ENCODE assay signal across 8 cellular contexts in genomic region chr17:16215002-16215272, GRCh38. TPM values are rescaled to one million over a fixed set of nuclear protein-coding genes. Genes with fewer than 3 reads are reported as not detected.
DNase-seq lines count a peak whose midpoint lies in the region; ATAC-seq and TF ChIP-seq lines count a peak whose summit lies in the region.

No MANE protein-coding gene starts in this region.

- intact Hi-C loops in mammary epithelial cell (cut with micrococcal nuclease) = loop anchor here (1.0 to 2.0 kb wide), 2 partner anchors 71 to 92 kb away; no protein-coding TSS in a partner anchor

- peak overlapping the region; percentile 95 for H3K27ac ChIP-seq in SJCRH30
- peak overlapping the region; percentile 70 for H3K27ac ChIP-seq in mammary epithelial cell (ENCODE audit: insufficient read depth, low read depth, low read length)

- no peaks in the 10 kb centered on the region for H4K20me1 ChIP-seq in mammary epithelial cell (ENCODE audit: insufficient read depth, low read length)

- H3K9ac ChIP-seq in mammary epithelial cell (ENCODE audit: insufficient read depth, low read length) = peak overlapping the region; percentile 83

- peaks cover 91% of the 10 kb centered on the region for H3K79me2 ChIP-seq in mammary epithelial cell (ENCODE audit: insufficient read depth, low read length)

- CTCF ChIA-PET in mammary epithelial cell (lab: Charles Lee; ENCODE audit: low non-redundant PET) = interaction anchor here (0.6 to 0.7 kb wide), 2 partner anchors 25 to 64 kb away, joined by 4 read pairs; no protein-coding TSS in a partner anchor

- H3K27me3 ChIP-seq in SJCRH30 (no peaks in the 10 kb centered on the region), mammary epithelial cell (ENCODE audit: insufficient read depth, low read length) (no peaks in the 10 kb centered on the region)

- peaks cover 5% of the 10 kb centered on the region for H3K4me1 ChIP-seq in SJCRH30
- H3K4me1 ChIP-seq in mammary epithelial cell (ENCODE audit: insufficient read depth, low read length) = peaks cover 11% of the 10 kb centered on the region

- TF ChIP-seq CTCF in mammary epithelial cell (conservative IDR thresholded peaks at IDR 0.05 in 1 of 2, IDR thresholded peaks at IDR 0.05 in 1 of 2; ENCODE audit: extremely low read depth in 1 of 2, insufficient read depth in 1 of 2, low read depth in 1 of 2, low read length in 2 of 2) = no peak

- no TSS peak for BruUV-seq in mammary epithelial cell (replicated peaks; lab: Mats Ljungman, UMichigan)

- H3K4me2 ChIP-seq in mammary epithelial cell (ENCODE audit: insufficient read depth, low read depth, low read length) = peak overlapping the region; percentile 96

- H3K4me3 ChIP-seq in SJCRH30 (peak overlapping the region; percentile 91), mammary epithelial cell (replicated peaks in 1 of 3; ENCODE audit: insufficient read depth in 1 of 3, low read depth in 2 of 3, low read length in 3 of 3) (peak overlapping the region; percentile 78 to 97 (median 83))

- peak; percentile 47 for ATAC-seq in GM18907 (IDR thresholded peaks at IDR 0.05; ENCODE audit: unreplicated experiment)
- peak; percentile 34 for ATAC-seq in HG03108 (IDR thresholded peaks at IDR 0.05; ENCODE audit: unreplicated experiment)

- peak overlapping the region; percentile 88 for H2AFZ ChIP-seq in mammary epithelial cell (ENCODE audit: low read depth, low read length)

- peak; percentile 57 for DNase-seq in AG20443 (ENCODE audit: low spot score)
- peak; percentile 82 to 86 for DNase-seq in SJCRH30
- DNase-seq in mammary epithelial cell = no peak
- peak; percentile 56 for DNase-seq in kidney tubule cell (ENCODE audit: low spot score)
- DNase-seq in stimulated activated CD8-positive, alpha-beta memory T cell treated with anti-CD3 and anti-CD28 coated beads, Interleukin-15, amount 100 ng/mL, for 48 hours (ENCODE audit: low read depth in 2 of 2) = peak; percentile 22 to 27
- DNase-seq in GF-D8 (lab: John Stamatoyannopoulos, UW) = no peak

- H3K36me3 ChIP-seq in SJCRH30 = no peaks in the 10 kb centered on the region; the same call in 1 of the 2 replicates
- H3K36me3 ChIP-seq in mammary epithelial cell (ENCODE audit: insufficient read depth, low read length) = no peaks in the 10 kb centered on the region

- in situ Hi-C loops in mammary epithelial cell (cut with MboI; ENCODE audit: low sequenced_read_pairs in 2 of 2) = no loop called here

- H3K9me3 ChIP-seq in SJCRH30 (replicated peaks) (no peaks in the 10 kb centered on the region), mammary epithelial cell (replicated peaks; ENCODE audit: insufficient read depth, low read length) (no peaks in the 10 kb centered on the region)

- WGBS in mammary epithelial cell (ENCODE audit: low coverage, missing lambda C conversion rate) = 3% methylated on average over 12 of the region's 27 CpGs

- dilution Hi-C loops in mammary epithelial cell (cut with HindIII; ENCODE audit: low sequenced_read_pairs) = no loop called here

RNA-seq across cellular contexts. Expression of gene NCOR1, which starts 0.4 kb away (rescaled TPM):
- total RNA-seq in SJCRH30 (2014; rRNA removed; shearing (Covaris generic)) = 245 and 274 TPM in 2 replicates
- total RNA-seq in mammary epithelial cell = 100 to 1,000 TPM in 1 of 2 donors, 10 to 100 TPM in 1; 98.7 to 116 TPM
- 59.8 TPM for polyA plus RNA-seq in mammary epithelial cell
- polyA minus RNA-seq in mammary epithelial cell = 213 TPM

RNA-seq across cellular contexts. Expression of gene PIGL, which starts 2.1 kb away (rescaled TPM):
- 27.2 and 35.2 TPM in 2 replicates for total RNA-seq in SJCRH30 (2014; rRNA removed; shearing (Covaris generic))
- total RNA-seq in mammary epithelial cell = 10 to 100 TPM; 26.9 to 27.5 TPM
- polyA plus RNA-seq in mammary epithelial cell = 16.2 TPM
- polyA minus RNA-seq in mammary epithelial cell = not detected

Comparison
In these comparisons a context has a peak if more than half of its experiments do, and no peak if none do; other contexts are left out.
1. DNase-seq: peak in AG20443 (single experiment), SJCRH30 (2 of 2), kidney tubule cell (single experiment) and stimulated activated CD8-positive, alpha-beta memory T cell treated with anti-CD3 and anti-CD28 coated beads, Interleukin-15, amount 100 ng/mL, for 48 hours (2 of 2); none in mammary epithelial cell (single experiment) and GF-D8 (single experiment).